In genomic region chr21:34536311-34536710, GRCh38 we compare ENCODE assay signal across 24 cellular contexts. TPM values are rescaled to one million over a fixed set of nuclear protein-coding genes. Genes with fewer than 3 reads are reported as not detected.
DNase-seq lines count a peak whose midpoint lies in the region; ATAC-seq and TF ChIP-seq lines count a peak whose summit lies in the region.
"Had no signal": no experiment of that assay in that cellular context is flagged by ENCODE, and none has a peak within 500 bp of the region (broad histone marks: within the 10 kb centered on the region; RNA-seq: fewer than 3 reads in every experiment).

No MANE protein-coding gene starts in this region.

- H3K36me3 Mint-ChIP-seq in mesothelial cell of epicardium: no peaks in the 10 kb centered on the region
- no peaks in the 10 kb centered on the region for H3K36me3 Mint-ChIP-seq in CD4-positive, alpha-beta T cell (ENCODE audit: low read depth)
- H3K36me3 Mint-ChIP-seq: activated CD8-positive, alpha-beta memory T cell treated with anti-CD3 and anti-CD28 coated beads, Interleukin-2, amount 10 ng/mL, durations not matched to agents 7 days and 5 days; activated naive CD4-positive, alpha-beta T cell treated with anti-CD3 and anti-CD28 coated beads, Interleukin-2, amount 10 ng/mL, durations not matched to agents 7 days and 5 days had no signal

- POLR2A ChIA-PET in CD4-positive, alpha-beta T cell (lab: Charles Lee): no interaction called here

- H3K27me3 Mint-ChIP-seq in mesothelial cell of epicardium (ENCODE audit: low read depth): no peaks in the 10 kb centered on the region
- H3K27me3 Mint-ChIP-seq in CD4-positive, alpha-beta T cell: no peaks in the 10 kb centered on the region
- H3K27me3 Mint-ChIP-seq: activated CD8-positive, alpha-beta memory T cell treated with anti-CD3 and anti-CD28 coated beads, Interleukin-2, amount 10 ng/mL, durations not matched to agents 7 days and 5 days; activated naive CD4-positive, alpha-beta T cell treated with anti-CD3 and anti-CD28 coated beads, Interleukin-2, amount 10 ng/mL, durations not matched to agents 7 days and 5 days; naive thymus-derived CD4-positive, alpha-beta T cell had no signal

- peak overlapping the region; percentile 88 for H3K27ac Mint-ChIP-seq in mesothelial cell of epicardium
- H3K27ac Mint-ChIP-seq in CD4-positive, alpha-beta T cell: no peak overlapping the region
- H3K27ac Mint-ChIP-seq: activated CD8-positive, alpha-beta memory T cell treated with anti-CD3 and anti-CD28 coated beads, Interleukin-2, amount 10 ng/mL, durations not matched to agents 7 days and 5 days; activated naive CD4-positive, alpha-beta T cell treated with anti-CD3 and anti-CD28 coated beads, Interleukin-2, amount 10 ng/mL, durations not matched to agents 7 days and 5 days; activated T-cell treated with anti-CD3 and anti-CD28 coated beads, Interleukin-2, amount 50 U/mL, for 72 hours; naive thymus-derived CD4-positive, alpha-beta T cell had no signal

- intact Hi-C loops in left ventricle myocardium inferior (cut with micrococcal nuclease): no loop called here
- intact Hi-C loops in Right ventricle myocardium inferior (cut with DNase I): loop anchor here (2.0 kb wide), 1 partner anchor 28 kb away; no protein-coding TSS in a partner anchor
- intact Hi-C loops in CD4-positive, alpha-beta T cell (cut with DNase I, micrococcal nuclease): no loop called here

- WGBS in tibial nerve, 2 donors: 75 to 80% methylated on average over 8 of the region's 8 CpGs

- H3K27me3 ChIP-seq in left ventricle myocardium inferior (ENCODE audit: low read depth) (no peaks in the 10 kb centered on the region), tibial nerve (no peaks in the 10 kb centered on the region)
- no peaks in the 10 kb centered on the region for H3K27me3 ChIP-seq in CD4-positive, alpha-beta T cell (ENCODE audit: control insufficient read depth, insufficient read depth, low read length)

- H3K4me3 ChIP-seq in left ventricle myocardium inferior (no peak overlapping the region), tibial nerve (no peak overlapping the region)

- H3K4me3 Mint-ChIP-seq in mesothelial cell of epicardium: no peak overlapping the region
- H3K4me3 Mint-ChIP-seq in CD4-positive, alpha-beta T cell: no peak overlapping the region
- H3K4me3 Mint-ChIP-seq: activated CD8-positive, alpha-beta memory T cell treated with anti-CD3 and anti-CD28 coated beads, Interleukin-2, amount 10 ng/mL, durations not matched to agents 7 days and 5 days; activated naive CD4-positive, alpha-beta T cell treated with anti-CD3 and anti-CD28 coated beads, Interleukin-2, amount 10 ng/mL, durations not matched to agents 7 days and 5 days; activated T-cell treated with anti-CD3 and anti-CD28 coated beads, Interleukin-2, amount 50 U/mL, for 72 hours; naive thymus-derived CD4-positive, alpha-beta T cell had no signal

- H3K4me1 Mint-ChIP-seq in mesothelial cell of epicardium: peaks cover 37% of the 10 kb centered on the region
- no peaks in the 10 kb centered on the region for H3K4me1 Mint-ChIP-seq in CD4-positive, alpha-beta T cell (ENCODE audit: low read depth)
- H3K4me1 Mint-ChIP-seq: activated naive CD4-positive, alpha-beta T cell treated with anti-CD3 and anti-CD28 coated beads, Interleukin-2, amount 10 ng/mL, durations not matched to agents 7 days and 5 days had no signal

- no peak for TF ChIP-seq CTCF in left ventricle myocardium inferior (IDR thresholded peaks at IDR 0.05; ENCODE audit: borderline replicate concordance)
- TF ChIP-seq CTCF in mesothelial cell of epicardium (IDR thresholded peaks at IDR 0.05; ENCODE audit: unreplicated experiment): no peak
- TF ChIP-seq CTCF in tibial nerve (IDR thresholded peaks at IDR 0.05): no peak
- TF ChIP-seq CTCF in CD4-positive, alpha-beta T cell (IDR thresholded peaks at IDR 0.05): no peak

- ATAC-seq in Right ventricle myocardium inferior: no peak
- no peak for ATAC-seq in CD4-positive, alpha-beta T cell (ENCODE audit: poor library complexity)
- ATAC-seq: activated CD8-positive, alpha-beta memory T cell treated with anti-CD3 and anti-CD28 coated beads, Interleukin-2, amount 10 ng/mL, durations not matched to agents 7 days and 5 days; activated T-cell treated with anti-CD3 and anti-CD28 coated beads, Interleukin-2, amount 50 U/mL, for 72 hours; HCT116; naive thymus-derived CD4-positive, alpha-beta T cell had no signal

- CTCF ChIA-PET in CD4-positive, alpha-beta T cell (lab: Charles Lee): no interaction called here

- TF ChIP-seq POLR2A in tibial nerve (IDR thresholded peaks at IDR 0.05): no peak

- H3K36me3 ChIP-seq in left ventricle myocardium inferior (no peaks in the 10 kb centered on the region), tibial nerve (no peaks in the 10 kb centered on the region)

- no peak for DNase-seq in left ventricle myocardium inferior
- no peak for DNase-seq in Right ventricle myocardium inferior (ENCODE audit: missing footprints)
- peak; percentile 77 for DNase-seq in amniotic epithelial cell (ENCODE audit: low read depth)
- no peak for DNase-seq in mesothelial cell of epicardium (ENCODE audit: low spot score in 2 of 2, unreplicated experiment in 2 of 2)
- DNase-seq in tibial nerve (ENCODE audit: low spot score in 2 of 2): no peak
- DNase-seq in iPS-NIHi11 (ENCODE audit: low spot score): no peak
- DNase-seq in DMS 273 treated with DMSO at 0.1 percent for 48 hours (lab: John Stamatoyannopoulos, UW): no peak
- no peak for DNase-seq in CD4-positive, alpha-beta T cell
- DNase-seq: ACHN; activated CD4-positive, alpha-beta T cell treated with anti-CD3 and anti-CD28 coated beads, Interleukin-2, amount 50 U/mL, for 1 hour; activated CD8-positive, alpha-beta memory T cell treated with anti-CD3 and anti-CD28 coated beads, Interleukin-2, amount 10 ng/mL, durations not matched to agents 7 days and 5 days; activated naive CD4-positive, alpha-beta T cell treated with anti-CD3 and anti-CD28 coated beads, Interleukin-2, amount 10 ng/mL, durations not matched to agents 7 days and 5 days; activated T-cell treated with anti-CD3 and anti-CD28 coated beads, Interleukin-2, amount 50 U/mL, for 72 hours; COR-L47; DMS79; glutamatergic neuron; naive thymus-derived CD4-positive, alpha-beta T cell; NCI-H187 treated with DMSO at 0.1 percent for 48 hours; NCI-H526; posterior cingulate gyrus; SK-N-SH; substantia nigra; T-helper 2 cell had no signal

- H3K4me1 ChIP-seq in left ventricle myocardium inferior: peaks cover 34% of the 10 kb centered on the region
- peaks cover 0 to 32% (median 20%) of the 10 kb centered on the region in 4 donors for H3K4me1 ChIP-seq in tibial nerve

- TF ChIP-seq EP300 in tibial nerve (IDR thresholded peaks at IDR 0.05): no peak

- no peaks in the 10 kb centered on the region for H3K9me3 ChIP-seq in left ventricle myocardium inferior (replicated peaks)
- no peaks in the 10 kb centered on the region for H3K9me3 ChIP-seq in tibial nerve
- no peaks in the 10 kb centered on the region for H3K9me3 ChIP-seq in CD4-positive, alpha-beta T cell (ENCODE audit: control insufficient read depth, low read length)
- H3K9me3 ChIP-seq: SK-N-SH had no signal

- H3K9me3 Mint-ChIP-seq in mesothelial cell of epicardium: no peaks in the 10 kb centered on the region
- H3K9me3 Mint-ChIP-seq in CD4-positive, alpha-beta T cell: no peaks in the 10 kb centered on the region
- H3K9me3 Mint-ChIP-seq: activated naive CD4-positive, alpha-beta T cell treated with anti-CD3 and anti-CD28 coated beads, Interleukin-2, amount 10 ng/mL, durations not matched to agents 7 days and 5 days; activated T-cell treated with anti-CD3 and anti-CD28 coated beads, Interleukin-2, amount 50 U/mL, for 72 hours had no signal

- H3K27ac ChIP-seq in left ventricle myocardium inferior (replicated peaks): peak overlapping the region; percentile 44
- peak overlapping the region in 3 of 4 donors; percentile 37 to 72 (median 68) for H3K27ac ChIP-seq in tibial nerve
- H3K27ac ChIP-seq in CD4-positive, alpha-beta T cell (ENCODE audit: low read depth, low read length): no peak overlapping the region

RNA-seq across cellular contexts. Expression of gene KCNE1, which starts 24.3 kb away (rescaled TPM):
- total RNA-seq in left ventricle myocardium inferior (4.8 TPM), Right ventricle myocardium inferior (5.5 TPM), mesothelial cell of epicardium (0.50 to 1.0 TPM (median 0.55 TPM) in 3 replicates), tibial nerve (10 to 100 TPM in 1 of 4 donors, 1 to 10 TPM in 3; 2.2 to 10.2 (median 2.9) TPM)
- not detected for total RNA-seq in CD4-positive, alpha-beta T cell
